1 cellular context compared by ENCODE assay signal in the genomic region with DNA sequence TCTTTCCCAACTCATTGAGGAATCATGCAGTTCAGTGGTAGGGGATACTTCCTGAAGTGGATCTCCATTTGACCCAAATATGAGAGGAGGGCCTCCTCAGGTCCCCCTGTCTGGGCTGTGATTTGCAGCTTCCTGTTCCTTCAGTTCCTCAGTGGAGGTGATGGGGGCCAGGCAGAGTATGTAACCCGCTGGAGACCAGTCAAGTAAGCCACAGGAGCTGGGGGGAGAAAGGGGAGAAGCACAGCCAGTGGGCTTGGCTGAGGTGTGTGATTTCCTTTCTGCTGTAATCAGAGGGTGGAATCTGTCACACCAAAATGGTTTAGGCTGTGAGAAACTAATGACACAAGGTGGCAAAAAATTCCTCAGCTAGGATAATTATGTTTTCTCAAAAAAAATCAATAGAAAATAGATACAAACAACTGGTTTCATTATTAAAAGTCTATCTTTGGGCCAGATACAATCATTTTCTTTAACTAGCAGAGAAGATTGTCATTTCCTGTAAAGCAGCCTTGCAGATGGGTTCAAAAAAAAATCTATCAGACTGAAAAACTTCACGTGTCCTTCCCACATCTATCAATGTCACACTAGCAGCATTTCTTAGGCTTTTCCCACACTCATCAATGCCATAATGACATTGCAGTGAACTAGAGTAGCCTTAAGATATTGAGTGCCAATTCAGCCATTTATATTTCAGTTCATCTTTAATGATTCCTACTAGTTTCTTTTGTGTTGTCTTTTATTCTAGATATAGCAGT.
TF ChIP-seq lines count a peak whose summit lies in the region.

No MANE protein-coding gene starts in this region.

TF ChIP-seq in GM23338, 12 proteins besides CTCF, POLR2A, EP300 and RAD21 (continued from another document):
- TF ChIP-seq, protein P1, sequence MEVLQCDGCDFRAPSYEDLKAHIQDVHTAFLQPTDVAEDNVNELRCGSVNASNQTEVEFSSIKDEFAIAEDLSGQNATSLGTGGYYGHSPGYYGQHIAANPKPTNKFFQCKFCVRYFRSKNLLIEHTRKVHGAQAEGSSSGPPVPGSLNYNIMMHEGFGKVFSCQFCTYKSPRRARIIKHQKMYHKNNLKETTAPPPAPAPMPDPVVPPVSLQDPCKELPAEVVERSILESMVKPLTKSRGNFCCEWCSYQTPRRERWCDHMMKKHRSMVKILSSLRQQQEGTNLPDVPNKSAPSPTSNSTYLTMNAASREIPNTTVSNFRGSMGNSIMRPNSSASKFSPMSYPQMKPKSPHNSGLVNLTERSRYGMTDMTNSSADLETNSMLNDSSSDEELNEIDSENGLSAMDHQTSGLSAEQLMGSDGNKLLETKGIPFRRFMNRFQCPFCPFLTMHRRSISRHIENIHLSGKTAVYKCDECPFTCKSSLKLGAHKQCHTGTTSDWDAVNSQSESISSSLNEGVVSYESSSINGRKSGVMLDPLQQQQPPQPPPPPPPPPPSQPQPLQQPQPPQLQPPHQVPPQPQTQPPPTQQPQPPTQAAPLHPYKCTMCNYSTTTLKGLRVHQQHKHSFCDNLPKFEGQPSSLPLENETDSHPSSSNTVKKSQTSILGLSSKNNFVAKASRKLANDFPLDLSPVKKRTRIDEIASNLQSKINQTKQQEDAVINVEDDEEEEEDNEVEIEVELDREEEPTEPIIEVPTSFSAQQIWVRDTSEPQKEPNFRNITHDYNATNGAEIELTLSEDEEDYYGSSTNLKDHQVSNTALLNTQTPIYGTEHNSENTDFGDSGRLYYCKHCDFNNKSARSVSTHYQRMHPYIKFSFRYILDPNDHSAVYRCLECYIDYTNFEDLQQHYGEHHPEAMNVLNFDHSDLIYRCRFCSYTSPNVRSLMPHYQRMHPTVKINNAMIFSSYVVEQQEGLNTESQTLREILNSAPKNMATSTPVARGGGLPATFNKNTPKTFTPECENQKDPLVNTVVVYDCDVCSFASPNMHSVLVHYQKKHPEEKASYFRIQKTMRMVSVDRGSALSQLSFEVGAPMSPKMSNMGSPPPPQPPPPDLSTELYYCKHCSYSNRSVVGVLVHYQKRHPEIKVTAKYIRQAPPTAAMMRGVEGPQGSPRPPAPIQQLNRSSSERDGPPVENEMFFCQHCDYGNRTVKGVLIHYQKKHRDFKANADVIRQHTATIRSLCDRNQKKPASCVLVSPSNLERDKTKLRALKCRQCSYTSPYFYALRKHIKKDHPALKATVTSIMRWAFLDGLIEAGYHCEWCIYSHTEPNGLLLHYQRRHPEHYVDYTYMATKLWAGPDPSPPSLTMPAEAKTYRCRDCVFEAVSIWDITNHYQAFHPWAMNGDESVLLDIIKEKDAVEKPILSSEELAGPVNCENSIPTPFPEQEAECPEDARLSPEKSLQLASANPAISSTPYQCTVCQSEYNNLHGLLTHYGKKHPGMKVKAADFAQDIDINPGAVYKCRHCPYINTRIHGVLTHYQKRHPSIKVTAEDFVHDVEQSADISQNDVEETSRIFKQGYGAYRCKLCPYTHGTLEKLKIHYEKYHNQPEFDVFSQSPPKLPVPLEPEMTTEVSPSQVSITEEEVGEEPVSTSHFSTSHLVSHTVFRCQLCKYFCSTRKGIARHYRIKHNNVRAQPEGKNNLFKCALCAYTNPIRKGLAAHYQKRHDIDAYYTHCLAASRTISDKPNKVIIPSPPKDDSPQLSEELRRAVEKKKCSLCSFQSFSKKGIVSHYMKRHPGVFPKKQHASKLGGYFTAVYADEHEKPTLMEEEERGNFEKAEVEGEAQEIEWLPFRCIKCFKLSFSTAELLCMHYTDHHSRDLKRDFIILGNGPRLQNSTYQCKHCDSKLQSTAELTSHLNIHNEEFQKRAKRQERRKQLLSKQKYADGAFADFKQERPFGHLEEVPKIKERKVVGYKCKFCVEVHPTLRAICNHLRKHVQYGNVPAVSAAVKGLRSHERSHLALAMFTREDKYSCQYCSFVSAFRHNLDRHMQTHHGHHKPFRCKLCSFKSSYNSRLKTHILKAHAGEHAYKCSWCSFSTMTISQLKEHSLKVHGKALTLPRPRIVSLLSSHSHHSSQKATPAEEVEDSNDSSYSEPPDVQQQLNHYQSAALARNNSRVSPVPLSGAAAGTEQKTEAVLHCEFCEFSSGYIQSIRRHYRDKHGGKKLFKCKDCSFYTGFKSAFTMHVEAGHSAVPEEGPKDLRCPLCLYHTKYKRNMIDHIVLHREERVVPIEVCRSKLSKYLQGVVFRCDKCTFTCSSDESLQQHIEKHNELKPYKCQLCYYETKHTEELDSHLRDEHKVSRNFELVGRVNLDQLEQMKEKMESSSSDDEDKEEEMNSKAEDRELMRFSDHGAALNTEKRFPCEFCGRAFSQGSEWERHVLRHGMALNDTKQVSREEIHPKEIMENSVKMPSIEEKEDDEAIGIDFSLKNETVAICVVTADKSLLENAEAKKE (CRISPR knock-in tag; IDR thresholded peaks at IDR 0.05): no peak
- no peak for TF ChIP-seq POLR2AphosphoS5 (IDR thresholded peaks at IDR 0.05; ENCODE audit: low read depth)
